Comparison of ENCODE assay signal across 8 cellular contexts in the genomic region with DNA sequence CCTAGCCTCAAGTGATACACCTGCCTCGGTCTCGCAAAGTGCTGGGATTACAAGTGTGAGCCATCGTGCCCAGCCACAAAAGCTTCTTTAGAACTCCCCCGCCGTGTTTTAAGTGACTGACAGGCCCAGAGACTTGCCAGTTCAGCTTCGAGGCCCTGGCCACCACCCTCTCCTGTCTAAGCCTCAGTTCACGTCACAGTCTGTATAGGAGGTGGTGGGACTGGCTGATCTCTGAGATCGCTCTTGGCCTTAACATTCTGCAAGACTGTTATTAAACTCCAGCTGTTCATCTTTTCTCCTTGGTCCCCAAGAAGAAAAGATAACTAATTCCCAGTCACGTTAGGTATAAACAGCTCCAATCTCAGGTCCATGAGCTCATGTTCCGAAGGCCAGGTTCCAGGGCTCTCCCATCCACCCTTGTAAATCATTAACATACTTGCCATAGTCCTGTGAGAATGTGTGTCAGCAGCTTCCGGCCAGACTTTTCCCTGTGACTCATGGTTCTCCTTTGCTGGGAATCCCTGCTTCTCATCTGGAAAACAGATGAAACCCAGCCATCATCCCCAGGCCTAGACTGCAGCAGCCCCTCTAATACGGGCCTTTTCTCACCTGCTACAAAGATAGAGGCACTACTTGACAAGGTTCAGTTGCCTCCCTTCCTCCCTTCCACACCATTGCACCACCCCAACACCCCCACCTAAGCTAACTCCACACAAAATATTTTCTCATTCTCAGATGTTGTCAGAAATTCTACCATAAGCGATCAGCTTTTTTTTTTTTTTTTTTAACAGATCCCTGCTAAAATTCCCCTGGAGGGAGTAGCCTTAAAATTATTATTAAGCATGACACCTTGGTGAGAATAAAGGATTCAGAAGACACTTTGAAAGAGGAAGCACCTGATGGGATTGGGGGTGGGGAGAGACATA. TPM values are rescaled to one million over a fixed set of nuclear protein-coding genes. Genes with fewer than 3 reads are reported as not detected.
DNase-seq lines count a peak whose midpoint lies in the region; ATAC-seq and TF ChIP-seq lines count a peak whose summit lies in the region.

No MANE protein-coding gene starts in this region.

- TF ChIP-seq CTCF in RWPE2 (IDR thresholded peaks at IDR 0.05; ENCODE audit: poor library complexity, severe bottlenecking) (no peak), fibroblast of mammary gland (conservative IDR thresholded peaks at IDR 0.05; ENCODE audit: control insufficient read depth, insufficient read depth, low read depth, low read length) (no peak), omental fat pad (IDR thresholded peaks at IDR 0.05) (no peak)

- ATAC-seq in RWPE2 (ENCODE audit: low read depth): peak; percentile 79
- ATAC-seq in omental fat pad (ENCODE audit: low FRiP score): peak; percentile 83
- ATAC-seq in HG03108 (IDR thresholded peaks at IDR 0.05; ENCODE audit: unreplicated experiment): no peak

- DNase-seq in DMS53 treated with DMSO at 0.1 percent for 48 hours (lab: John Stamatoyannopoulos, UW; ENCODE audit: unreplicated experiment) (peak; percentile 91), RWPE2 (ENCODE audit: low spot score) (peak; percentile 86), fibroblast of mammary gland (ENCODE audit: low read depth) (peak; percentile 96), omental fat pad (ENCODE audit: low spot score) (no peak), GM19240 (ENCODE audit: insufficient read length, low spot score) (no peak), HAP-1 (ENCODE audit: low spot score in 2 of 2) (no peak), NCI-H510A (lab: John Stamatoyannopoulos, UW) (no peak)

- H3K27me3 ChIP-seq in RWPE2 (ENCODE audit: insufficient read depth, poor library complexity, severe bottlenecking) (no peaks in the 10 kb centered on the region), HAP-1 (ENCODE audit: low read depth) (no peaks in the 10 kb centered on the region)

- peaks cover 26% of the 10 kb centered on the region for H3K4me1 ChIP-seq in RWPE2 (ENCODE audit: insufficient read depth, poor library complexity, severe bottlenecking)
- H3K4me1 ChIP-seq in HAP-1: peaks cover under 1% of the 10 kb centered on the region; the same call in 1 of the 2 replicates

- peak overlapping the region; percentile 98 for H3K27ac ChIP-seq in RWPE2 (ENCODE audit: poor library complexity, severe bottlenecking)

- in situ Hi-C loops in HAP-1 (cut with MboI; ENCODE audit: low sequenced_read_pairs): no loop called here

- H3K4me3 ChIP-seq in RWPE2 (ENCODE audit: severe bottlenecking) (no peak overlapping the region), fibroblast of mammary gland (ENCODE audit: control insufficient read depth, low read depth, low read length) (no peak overlapping the region), HAP-1 (no peak overlapping the region)

- no peaks in the 10 kb centered on the region for H3K9me3 ChIP-seq in RWPE2 (ENCODE audit: severe bottlenecking)
- no peaks in the 10 kb centered on the region for H3K9me3 ChIP-seq in HAP-1

- H3K36me3 ChIP-seq in RWPE2 (ENCODE audit: low read depth): no peaks in the 10 kb centered on the region
- no peaks in the 10 kb centered on the region for H3K36me3 ChIP-seq in HAP-1 (replicated peaks)

RNA-seq across cellular contexts. Expression of a gene that starts 5.6 kb away (rescaled TPM):
- total RNA-seq in omental fat pad: 10 to 100 TPM; 27.4 to 58.8 (median 50.2) TPM

RNA-seq across cellular contexts. Expression of a gene that starts 38.4 kb away (rescaled TPM):
- total RNA-seq in omental fat pad: not detected

Comparison
In these comparisons a context has a peak if more than half of its experiments do, and no peak if none do; other contexts are left out.
1. DNase-seq: peak in DMS53 treated with DMSO at 0.1 percent for 48 hours (single experiment), RWPE2 (single experiment) and fibroblast of mammary gland (single experiment); none in omental fat pad (single experiment), GM19240 (single experiment), HAP-1 (0 of 2) and NCI-H510A (single experiment).